1 cellular context compared by ENCODE assay signal in genomic region chr2:131529864-131530445, GRCh38.
TF ChIP-seq lines count a peak whose summit lies in the region.

No MANE protein-coding gene starts in this region.

TF ChIP-seq in GM12878, 131 proteins besides CTCF, POLR2A, EP300 and RAD21:
- TF ChIP-seq MTA2 (IDR thresholded peaks at IDR 0.05; ENCODE audit: low read depth) (peak; percentile 7; the same call in 1 of the 2 replicates), DPF2 (IDR thresholded peaks at IDR 0.05) (0 out of 2 replicates have a peak, but pooled peaks have one; percentile 25)
